ENCODE assay signal across 8 cellular contexts in the genomic region with DNA sequence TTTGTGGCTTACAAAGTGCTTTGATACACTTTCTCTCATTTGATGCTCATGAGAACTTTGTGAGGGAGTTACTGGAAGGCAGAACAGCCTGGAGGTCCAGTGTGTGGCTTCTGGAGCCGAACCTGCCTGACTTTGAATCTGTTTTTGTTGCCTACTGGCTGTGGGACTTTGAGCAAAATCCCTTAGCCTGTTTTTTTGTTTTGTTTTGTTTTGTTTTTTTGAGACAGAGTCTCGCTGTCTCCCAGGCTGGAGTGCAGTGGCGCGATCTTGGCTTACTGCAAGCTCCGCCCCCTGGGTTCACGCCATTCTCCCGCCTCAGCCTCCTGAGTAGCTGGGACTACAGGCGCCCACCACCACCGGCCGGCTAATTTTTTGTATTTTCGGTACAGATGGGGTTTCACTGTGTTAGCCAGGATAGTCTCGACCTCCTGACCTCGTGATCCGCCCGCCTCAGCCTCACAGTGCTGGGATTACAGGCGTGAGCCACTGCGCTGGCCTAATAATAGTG. TPM values are rescaled to one million over a fixed set of nuclear protein-coding genes. Genes with fewer than 3 reads are reported as not detected.
DNase-seq lines count a peak whose midpoint lies in the region; ATAC-seq, FAIRE-seq and TF ChIP-seq lines count a peak whose summit lies in the region.
"Not testable (repeated sequence)": the region's sequence is repeated elsewhere in the genome, so short reads cannot be mapped to it uniquely, and the experiment has no call there.

No MANE protein-coding gene starts in this region.

- H3K4me1 ChIP-seq in A549: peaks cover 36% of the 10 kb centered on the region
- H3K4me1 ChIP-seq in adipocyte (ENCODE audit: control insufficient read depth, insufficient read depth, low read length): peaks cover 27% of the 10 kb centered on the region
- peaks cover 3 to 17% of the 10 kb centered on the region in 2 donors for H3K4me1 ChIP-seq in esophagus (ENCODE audit: control insufficient read depth in 2 of 2, insufficient read depth in 2 of 2, low read length in 1 of 2)
- H3K4me1 ChIP-seq in right atrium auricular region: peaks cover 0 to 31% of the 10 kb centered on the region in 2 donors
- H3K4me1 ChIP-seq in neural progenitor cell: not testable (repeated sequence)
- peaks cover 30% of the 10 kb centered on the region for H3K4me1 ChIP-seq in skeletal muscle satellite cell (ENCODE audit: control insufficient read depth, insufficient read depth, low read length)

- H4K20me1 ChIP-seq in neural progenitor cell (ENCODE audit: low read depth): not testable (repeated sequence)

- H3K4me2 ChIP-seq in A549 (peak overlapping the region; percentile 72), skeletal muscle satellite cell (ENCODE audit: low read length) (peak overlapping the region; percentile 71)
- H3K4me2 ChIP-seq in neural progenitor cell: not testable (repeated sequence)

- not testable (repeated sequence) for H3K4me3 ChIP-seq in A549; esophagus (ENCODE audit: low read depth in 1 of 2, low read length in 2 of 2); right atrium auricular region; neural progenitor cell; skeletal muscle satellite cell (ENCODE audit: low read length)
- peak overlapping the region; percentile 59 for H3K4me3 ChIP-seq in adipocyte (ENCODE audit: low read length)

- H3K27ac Mint-ChIP-seq in HFFc6: peak overlapping the region; percentile 94
- peak overlapping the region; percentile 13 for H3K27ac Mint-ChIP-seq in neural progenitor cell

- not testable (repeated sequence) for TF ChIP-seq CTCF in A549 (IDR thresholded peaks at IDR 0.05); HFFc6 (IDR thresholded peaks at IDR 0.05); right atrium auricular region (IDR thresholded peaks at IDR 0.05); neural progenitor cell (IDR thresholded peaks at IDR 0.05)

- TF ChIP-seq POLR2A in A549 (IDR thresholded peaks at IDR 0.05; ENCODE audit: low read length): not testable (repeated sequence)

- not testable (repeated sequence) for FAIRE-seq in A549 (lab: Jason Lieb, UNC)

- peak overlapping the region; percentile 81 to 85 for H3K27ac ChIP-seq in A549
- H3K27ac ChIP-seq in caudate nucleus (ENCODE audit: low read depth, low read length): peak overlapping the region; percentile 31
- peak overlapping the region; percentile 95 to 98 for H3K27ac ChIP-seq in esophagus (ENCODE audit: low read depth in 2 of 2, low read length in 1 of 2)
- H3K27ac ChIP-seq in right atrium auricular region: peak overlapping the region; percentile 54 to 82
- H3K27ac ChIP-seq in neural progenitor cell: not testable (repeated sequence)

- H3K79me2 ChIP-seq in neural progenitor cell (ENCODE audit: low read depth): not testable (repeated sequence)

- ATAC-seq in A549: not testable (repeated sequence)

- not testable (repeated sequence) for H3K9me3 Mint-ChIP-seq in HFFc6, neural progenitor cell

- TF ChIP-seq EP300 in A549 (IDR thresholded peaks at IDR 0.05): not testable (repeated sequence)

- DNase-seq in A549 (ENCODE audit: low read depth in 1 of 2, low spot score in 1 of 2); HFFc6; adipocyte (ENCODE audit: low read depth); caudate nucleus (lab: John Stamatoyannopoulos, UW); right atrium auricular region (ENCODE audit: low spot score); neural progenitor cell (ENCODE audit: low spot score): not testable (repeated sequence)

- 91% methylated on average over 17 of the region's 17 CpGs for WGBS in A549 (ENCODE audit: missing lambda C conversion rate)
- 77 to 78% methylated on average over 17 of the region's 17 CpGs for WGBS in esophagus, 2 donors

- H3K36me3 ChIP-seq in adipocyte (ENCODE audit: control insufficient read depth, insufficient read depth, low read length, severe bottlenecking); esophagus (ENCODE audit: control insufficient read depth in 2 of 2, insufficient read depth in 2 of 2, low read length in 1 of 2); right atrium auricular region; neural progenitor cell; skeletal muscle satellite cell (ENCODE audit: insufficient read depth, low read length): not testable (repeated sequence)

- POLR2A ChIA-PET in A549 (lab: Yijun Ruan, JAX): interaction anchor here (0.9 to 2.7 kb wide), 9 partner anchors 9 to 64 kb away, joined by 3 to 38 read pairs (median 7); partner anchors contain the start of genes ARL4D and DHX8

- CTCF ChIA-PET in A549 (lab: Yijun Ruan, JAX): interaction anchor here (1.0 to 50.6 kb wide), 11 partner anchors 8 to 348 kb away, joined by 3 to 2036 read pairs (median 5); partner anchors contain the start of genes ARL4D and DHX8

- H3F3A ChIP-seq in neural progenitor cell (ENCODE audit: low read depth): not testable (repeated sequence)

- H3K4me1 Mint-ChIP-seq in HFFc6 (ENCODE audit: low read depth) (peaks cover 34% of the 10 kb centered on the region), neural progenitor cell (peaks cover 16% of the 10 kb centered on the region)

- peak overlapping the region; percentile 78 for H3K4me3 Mint-ChIP-seq in HFFc6
- not testable (repeated sequence) for H3K4me3 Mint-ChIP-seq in neural progenitor cell

- not testable (repeated sequence) for TF ChIP-seq RAD21 in A549 (conservative IDR thresholded peaks at IDR 0.05 in 1 of 2, IDR thresholded peaks at IDR 0.05 in 1 of 2)

- not testable (repeated sequence) for H3K27me3 ChIP-seq in adipocyte (replicated peaks; ENCODE audit: control insufficient read depth, insufficient read depth, low read length); esophagus (ENCODE audit: control insufficient read depth in 1 of 2, insufficient read depth in 2 of 2, low read length in 2 of 2); right atrium auricular region; neural progenitor cell; skeletal muscle satellite cell (ENCODE audit: control insufficient read depth, insufficient read depth, low read length)

- H3K9ac ChIP-seq in adipocyte (ENCODE audit: low read length): peak overlapping the region; percentile 82
- H3K9ac ChIP-seq in neural progenitor cell: not testable (repeated sequence)
- H3K9ac ChIP-seq in skeletal muscle satellite cell (ENCODE audit: low read depth, low read length): peak overlapping the region; percentile 31

- H3K36me3 Mint-ChIP-seq in HFFc6 (ENCODE audit: low read depth); neural progenitor cell: not testable (repeated sequence)

- H3K27me3 Mint-ChIP-seq in HFFc6 (ENCODE audit: insufficient read depth); neural progenitor cell (ENCODE audit: insufficient read depth, low read depth): not testable (repeated sequence)

- peak overlapping the region; percentile 35 for H2AFZ ChIP-seq in neural progenitor cell (replicated peaks)

- H3K9me3 ChIP-seq in A549; adipocyte (ENCODE audit: control insufficient read depth, low read length); esophagus (ENCODE audit: control insufficient read depth in 2 of 2, insufficient read depth in 1 of 2, low read depth in 1 of 2, low read length in 1 of 2); right atrium auricular region; neural progenitor cell (ENCODE audit: low read depth); skeletal muscle satellite cell (replicated peaks; ENCODE audit: low read length): not testable (repeated sequence)

TF ChIP-seq in A549, 52 proteins besides CTCF, POLR2A, EP300 and RAD21:
- TF ChIP-seq, protein P1, sequence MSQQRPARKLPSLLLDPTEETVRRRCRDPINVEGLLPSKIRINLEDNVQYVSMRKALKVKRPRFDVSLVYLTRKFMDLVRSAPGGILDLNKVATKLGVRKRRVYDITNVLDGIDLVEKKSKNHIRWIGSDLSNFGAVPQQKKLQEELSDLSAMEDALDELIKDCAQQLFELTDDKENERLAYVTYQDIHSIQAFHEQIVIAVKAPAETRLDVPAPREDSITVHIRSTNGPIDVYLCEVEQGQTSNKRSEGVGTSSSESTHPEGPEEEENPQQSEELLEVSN (IDR thresholded peaks at IDR 0.05; ENCODE audit: borderline replicate concordance, low read depth): peak; percentile 33; the same call in 1 of the 2 replicates

RNA-seq across cellular contexts. Expression of gene ARL4D, which starts 20.6 kb away (rescaled TPM):
- polyA plus RNA-seq in A549 (2011; rRNA removed): 21.0 and 21.1 TPM in 2 replicates
- 27.5 and 29.3 TPM in 2 replicates for polyA plus RNA-seq in A549 (2012; cell fraction: cytosol; rRNA removed)
- polyA plus RNA-seq in A549 (2012; cell fraction: nucleus; rRNA removed): 21.1 and 26.6 TPM in 2 replicates
- polyA plus RNA-seq in A549 (2017; fragmentation: RNase III; extraction: RNeasy Plus Mini Kit Qiagen cat#74134 plus additional on column Dnase treatment): 9.9 to 11.9 TPM (median 11.7 TPM) in 3 replicates
- polyA minus RNA-seq in A549 (2011; rRNA and poly(A)+ RNA removed): 18.6 and 19.9 TPM in 2 replicates
- total RNA-seq in HFFc6 (2021; fragmentation: NEBNext Ultra II Directional; extraction: Animal tissue kit (Norgen Biotek cat#: 25700)): 10 to 100 TPM; 24.9 to 27.5 (median 26.3) TPM
- polyA plus RNA-seq in esophagus: 10 to 100 TPM; 36.3 to 92.2 TPM
- total RNA-seq in right atrium auricular region: 10 to 100 TPM in 1 of 2 donors, 1 to 10 TPM in 1; 5.5 to 24.1 TPM
- 9.2 and 18.6 TPM in 2 replicates for total RNA-seq in neural progenitor cell (ENCODE audit: low replicate concordance)
- 26.4 and 27.7 TPM in 2 replicates for total RNA-seq in skeletal muscle satellite cell (2012; rRNA removed)
